In genomic region chr12:109804820-109805761, GRCh38 we compare ENCODE assay signal across 8 cellular contexts. TPM values are rescaled to one million over a fixed set of nuclear protein-coding genes. Genes with fewer than 3 reads are reported as not detected.
DNase-seq lines count a peak whose midpoint lies in the region; ATAC-seq lines count a peak whose summit lies in the region.

No MANE protein-coding gene starts in this region.

- intact Hi-C loops in activated CD4-positive, alpha-beta memory T cell treated with anti-CD3 and anti-CD28 coated beads for 36 hours (cut with micrococcal nuclease) = loop anchor here (1.0 to 2.0 kb wide), 3 partner anchors 40 to 75 kb away; partner anchors contain the start of gene GLTP

- POLR2A ChIA-PET in activated CD4-positive, alpha-beta memory T cell treated with anti-CD3 and anti-CD28 coated beads for 36 hours (lab: Charles Lee) = no interaction called here

- ATAC-seq in GM18502 (IDR thresholded peaks at IDR 0.05; ENCODE audit: poor library complexity, unreplicated experiment) = no peak

- H3K4me1 Mint-ChIP-seq in activated CD4-positive, alpha-beta memory T cell treated with anti-CD3 and anti-CD28 coated beads for 36 hours (ENCODE audit: low read depth) = no peaks in the 10 kb centered on the region

- H3K36me3 Mint-ChIP-seq in activated CD4-positive, alpha-beta memory T cell treated with anti-CD3 and anti-CD28 coated beads for 36 hours = no peaks in the 10 kb centered on the region

- CTCF ChIA-PET in activated CD4-positive, alpha-beta memory T cell treated with anti-CD3 and anti-CD28 coated beads for 36 hours (lab: Charles Lee) = interaction anchor here (0.6 to 5.4 kb wide), 26 partner anchors 8 to 415 kb away, joined by 3 to 92 read pairs (median 3); partner anchors contain the start of gene TRPV4

- H3K27ac Mint-ChIP-seq in activated CD4-positive, alpha-beta memory T cell treated with anti-CD3 and anti-CD28 coated beads for 36 hours = no peak overlapping the region

- H3K9me3 Mint-ChIP-seq in activated CD4-positive, alpha-beta memory T cell treated with anti-CD3 and anti-CD28 coated beads for 36 hours = no peaks in the 10 kb centered on the region

- no peaks in the 10 kb centered on the region for H3K27me3 Mint-ChIP-seq in activated CD4-positive, alpha-beta memory T cell treated with anti-CD3 and anti-CD28 coated beads for 36 hours

- DNase-seq in NK-92 treated with Interleukin-12 subunit alpha and Interleukin-12 subunit beta, amount 100 ng/mL, for 24 hours (lab: John Stamatoyannopoulos, UW) = peak; percentile 16
- DNase-seq in NK-92 (lab: John Stamatoyannopoulos, UW; ENCODE audit: unreplicated experiment) = no peak
- peak; percentile 71 for DNase-seq in NCI-H2227 (lab: John Stamatoyannopoulos, UW; ENCODE audit: unreplicated experiment)
- peak; percentile 77 for DNase-seq in activated CD4-positive, alpha-beta memory T cell treated with anti-CD3 and anti-CD28 coated beads for 36 hours
- peak; percentile 58 for DNase-seq in effector CD8-positive, alpha-beta T cell (lab: John Stamatoyannopoulos, UW)
- DNase-seq in medulla oblongata (ENCODE audit: extremely low spot score) = peak; percentile 77
- peak; percentile 38 for DNase-seq in stimulated activated CD8-positive, alpha-beta memory T cell treated with anti-CD3 and anti-CD28 coated beads, Interleukin-15, amount 100 ng/mL, for 24 hours (ENCODE audit: low read depth)

- H3K4me3 Mint-ChIP-seq in activated CD4-positive, alpha-beta memory T cell treated with anti-CD3 and anti-CD28 coated beads for 36 hours = no peak overlapping the region

RNA-seq across cellular contexts. Expression of gene TRPV4, which starts 28.1 kb away (rescaled TPM):
- not detected for total RNA-seq in activated CD4-positive, alpha-beta memory T cell treated with anti-CD3 and anti-CD28 coated beads for 36 hours
